In genomic region chr13:73972503-73972902, GRCh38 we compare ENCODE assay signal across 19 cellular contexts.
"Had no signal": no experiment of that assay in that cellular context is flagged by ENCODE, and none has a peak within 500 bp of the region (broad histone marks: within the 10 kb centered on the region; RNA-seq: fewer than 3 reads in every experiment).

No MANE protein-coding gene starts in this region.

- H3K9me3 Mint-ChIP-seq: activated CD4-positive, alpha-beta memory T cell treated with anti-CD3 and anti-CD28 coated beads, Interleukin-2, amount 10 ng/mL, durations not matched to agents 7 days and 5 days; T-helper 1 cell treated with Interleukin-12 subunit alpha and Interleukin-12 subunit beta and Interleukin-4 antibody, amounts not matched to agents 30 μg/mL and 1 μg/mL, for 36 hours had no signal

- H3K4me3 Mint-ChIP-seq: activated CD4-positive, alpha-beta memory T cell treated with anti-CD3 and anti-CD28 coated beads, Interleukin-2, amount 10 ng/mL, durations not matched to agents 7 days and 5 days; activated T-cell treated with anti-CD3 and anti-CD28 coated beads, Interleukin-2, amount 50 U/mL, for 24 hours; T-helper 1 cell treated with Interleukin-12 subunit alpha and Interleukin-12 subunit beta and Interleukin-4 antibody, amounts not matched to agents 30 μg/mL and 1 μg/mL, for 36 hours; type B pancreatic cell had no signal

- H3K4me2 ChIP-seq: hepatocyte had no signal

- H3K4me1 ChIP-seq: esophagus squamous epithelium, left lung had no signal

- H3K4me3 ChIP-seq: coronary artery, esophagus squamous epithelium, hepatocyte, left lung, suprapubic skin had no signal

- H2AFZ ChIP-seq: hepatocyte had no signal

- H3K9me3 ChIP-seq: esophagus squamous epithelium, suprapubic skin had no signal

- DNase-seq: activated CD4-positive, alpha-beta memory T cell treated with anti-CD3 and anti-CD28 coated beads, Interleukin-2, amount 10 ng/mL, durations not matched to agents 7 days and 5 days; activated CD4-positive, alpha-beta T cell treated with anti-CD3 and anti-CD28 coated beads for 4 hours; activated naive CD4-positive, alpha-beta T cell treated with anti-CD3 and anti-CD28 coated beads, Interleukin-2, amount 50 U/mL, for 16 hours; activated T-cell treated with anti-CD3 and anti-CD28 coated beads, Interleukin-2, amount 50 U/mL, for 24 hours; amniotic stem cell; caudate nucleus; esophagus squamous epithelium; left lung; mesenchymal stem cell; naive thymus-derived CD8-positive, alpha-beta T cell; retina; stimulated activated CD4-positive, alpha-beta T cell treated with anti-CD3 and anti-CD28 coated beads, Interleukin-4, amount 100 ng/mL, for 1 hour; stimulated activated naive CD4-positive, alpha-beta T cell treated with Interleukin-2 at 50 U/mL for 16 hours; WERI-Rb-1 had no signal

- H3K27me3 ChIP-seq: esophagus squamous epithelium, hepatocyte, left lung, suprapubic skin had no signal

- ATAC-seq: left lung; naive thymus-derived CD8-positive, alpha-beta T cell had no signal

- H3K27me3 Mint-ChIP-seq: activated CD4-positive, alpha-beta memory T cell treated with anti-CD3 and anti-CD28 coated beads, Interleukin-2, amount 10 ng/mL, durations not matched to agents 7 days and 5 days; activated T-cell treated with anti-CD3 and anti-CD28 coated beads, Interleukin-2, amount 50 U/mL, for 24 hours; naive thymus-derived CD8-positive, alpha-beta T cell; type B pancreatic cell had no signal

- H3K27ac ChIP-seq: coronary artery, esophagus squamous epithelium, hepatocyte, left lung, suprapubic skin, WERI-Rb-1 had no signal

- H3K36me3 ChIP-seq: esophagus squamous epithelium, left lung, suprapubic skin, WERI-Rb-1 had no signal

- H3K27ac Mint-ChIP-seq: activated CD4-positive, alpha-beta memory T cell treated with anti-CD3 and anti-CD28 coated beads, Interleukin-2, amount 10 ng/mL, durations not matched to agents 7 days and 5 days; activated T-cell treated with anti-CD3 and anti-CD28 coated beads, Interleukin-2, amount 50 U/mL, for 24 hours; T-helper 1 cell treated with Interleukin-12 subunit alpha and Interleukin-12 subunit beta and Interleukin-4 antibody, amounts not matched to agents 30 μg/mL and 1 μg/mL, for 36 hours; type B pancreatic cell had no signal
